ENCODE assay signal across 18 cellular contexts in genomic region chr12:123530683-123531082, GRCh38. TPM values are rescaled to one million over a fixed set of nuclear protein-coding genes. Genes with fewer than 3 reads are reported as not detected.
DNase-seq lines count a peak whose midpoint lies in the region; ATAC-seq, FAIRE-seq and TF ChIP-seq lines count a peak whose summit lies in the region.
"Had no signal": no experiment of that assay in that cellular context is flagged by ENCODE, and none has a peak within 500 bp of the region (broad histone marks: within the 10 kb centered on the region; RNA-seq: fewer than 3 reads in every experiment).

No MANE protein-coding gene starts in this region.

- 0 out of 2 replicates have a peak overlapping the region, but pooled peaks have one; percentile 29 for H3K14ac ChIP-seq in IMR-90 (replicated peaks; ENCODE audit: low read depth, low read length)

- peaks cover 13% of the 10 kb centered on the region for H3K36me3 ChIP-seq in IMR-90 (ENCODE audit: control insufficient read depth, insufficient read depth, low read length)
- H3K36me3 ChIP-seq in left ventricle myocardium inferior, result peaks cover 20% of the 10 kb centered on the region
- peaks cover 0 to 6% of the 10 kb centered on the region in 2 donors for H3K36me3 ChIP-seq in gastrocnemius medialis
- H3K36me3 ChIP-seq: BLaER1, vagina had no signal

- H2BK15ac ChIP-seq in IMR-90 (ENCODE audit: low read depth, low read length), result no peak overlapping the region

- H2BK120ac ChIP-seq in IMR-90 (ENCODE audit: low read depth, low read length), result no peak overlapping the region

- intact Hi-C loops in activated CD4-positive, alpha-beta memory T cell treated with anti-CD3 and anti-CD28 coated beads for 36 hours (cut with micrococcal nuclease), result loop anchor here (5.0 kb wide), 2 partner anchors 73 to 143 kb away; partner anchors contain the start of gene SNRNP35
- intact Hi-C loops in IMR-90 (cut with micrococcal nuclease), result no loop called here
- intact Hi-C loops in left ventricle myocardium inferior (cut with micrococcal nuclease), result no loop called here
- intact Hi-C loops in gastrocnemius medialis (cut with DNase I; ENCODE audit: low total_unique reads), result loop anchor here (5.0 kb wide), 3 partner anchors 53 to 73 kb away; partner anchors contain the start of genes DDX55 and SNRNP35

- no peak for TF ChIP-seq CTCF in IMR-90 (conservative IDR thresholded peaks at IDR 0.05; ENCODE audit: low read depth, low read length)
- no peak for TF ChIP-seq CTCF in left ventricle myocardium inferior (IDR thresholded peaks at IDR 0.05; ENCODE audit: borderline replicate concordance)
- no peak for TF ChIP-seq CTCF in gastrocnemius medialis (IDR thresholded peaks at IDR 0.05 in 4 of 5, conservative IDR thresholded peaks at IDR 0.05 in 1 of 5)
- no peak for TF ChIP-seq CTCF in RWPE1 (conservative IDR thresholded peaks at IDR 0.05; ENCODE audit: low read depth)

- H3K18ac ChIP-seq in IMR-90 (ENCODE audit: low read depth, low read length), result no peak overlapping the region

- FAIRE-seq in frontal cortex (lab: Jason Lieb, UNC), result no peak
- FAIRE-seq: A549, GM19239, H1 had no signal

- H3K9me1 ChIP-seq in IMR-90 (ENCODE audit: insufficient read depth, low read length), result peaks cover 8% of the 10 kb centered on the region

- peak; percentile 29 for DNase-seq in activated CD4-positive, alpha-beta memory T cell treated with anti-CD3 and anti-CD28 coated beads for 36 hours
- DNase-seq in activated CD4-positive, alpha-beta memory T cell treated with anti-CD3 and anti-CD28 coated beads, Interleukin-2, amount 10 ng/mL, durations not matched to agents 7 days and 5 days, result no peak
- DNase-seq in IMR-90 (no peak), left ventricle myocardium inferior (no peak), gastrocnemius medialis (no peak), RWPE1 (ENCODE audit: low spot score) (no peak), frontal cortex (ENCODE audit: low spot score in 2 of 2) (no peak)
- DNase-seq: activated CD8-positive, alpha-beta T cell treated with anti-CD3 and anti-CD28 coated beads for 36 hours; activated T-cell treated with anti-CD3 and anti-CD28 coated beads, Interleukin-2, amount 50 U/mL, for 24 hours; NCI-H526; occipital lobe had no signal

- no peaks in the 10 kb centered on the region for H3K27me3 Mint-ChIP-seq in activated CD4-positive, alpha-beta memory T cell treated with anti-CD3 and anti-CD28 coated beads for 36 hours
- peaks cover 6% of the 10 kb centered on the region for H3K27me3 Mint-ChIP-seq in activated CD4-positive, alpha-beta memory T cell treated with anti-CD3 and anti-CD28 coated beads, Interleukin-2, amount 10 ng/mL, durations not matched to agents 7 days and 5 days
- H3K27me3 Mint-ChIP-seq: activated CD8-positive, alpha-beta T cell treated with anti-CD3 and anti-CD28 coated beads for 36 hours had no signal

- peaks cover 33 to 72% of the 10 kb centered on the region in 2 experiments for H3K79me1 ChIP-seq in IMR-90 (ENCODE audit: low read depth in 1 of 2, low read length in 2 of 2)

- H4K8ac ChIP-seq in IMR-90 (ENCODE audit: low read depth in 2 of 2, low read length in 2 of 2), result no peak overlapping the region

- H3K4me3 Mint-ChIP-seq in activated CD4-positive, alpha-beta memory T cell treated with anti-CD3 and anti-CD28 coated beads for 36 hours, result no peak overlapping the region
- no peak overlapping the region for H3K4me3 Mint-ChIP-seq in activated CD4-positive, alpha-beta memory T cell treated with anti-CD3 and anti-CD28 coated beads, Interleukin-2, amount 10 ng/mL, durations not matched to agents 7 days and 5 days
- H3K4me3 Mint-ChIP-seq: activated CD8-positive, alpha-beta T cell treated with anti-CD3 and anti-CD28 coated beads for 36 hours; activated T-cell treated with anti-CD3 and anti-CD28 coated beads, Interleukin-2, amount 50 U/mL, for 24 hours had no signal

- no peak overlapping the region for H4K91ac ChIP-seq in IMR-90 (ENCODE audit: insufficient read depth, low read depth, low read length)

- TF ChIP-seq RAD21 in IMR-90 (IDR thresholded peaks at IDR 0.05; ENCODE audit: low read length), result no peak

- no peak overlapping the region for H3K9ac ChIP-seq in IMR-90 (ENCODE audit: low read depth, low read length)
- H3K9ac ChIP-seq: BLaER1 had no signal

- ATAC-seq in IMR-90 (ENCODE audit: low read depth) (no peak), gastrocnemius medialis (no peak), HG03571 (IDR thresholded peaks at IDR 0.05; ENCODE audit: unreplicated experiment) (no peak)
- ATAC-seq: A549; activated CD8-positive, alpha-beta T cell treated with anti-CD3 and anti-CD28 coated beads for 36 hours; esophagus mucosa had no signal

- H4K5ac ChIP-seq in IMR-90 (ENCODE audit: low read depth, low read length), result no peak overlapping the region

- peak overlapping the region; percentile 9 for H2AK9ac ChIP-seq in IMR-90 (replicated peaks; ENCODE audit: low read depth, low read length, poor library complexity)

- H3K9me3 Mint-ChIP-seq in activated CD4-positive, alpha-beta memory T cell treated with anti-CD3 and anti-CD28 coated beads for 36 hours, result no peaks in the 10 kb centered on the region
- H3K9me3 Mint-ChIP-seq in activated CD4-positive, alpha-beta memory T cell treated with anti-CD3 and anti-CD28 coated beads, Interleukin-2, amount 10 ng/mL, durations not matched to agents 7 days and 5 days, result no peaks in the 10 kb centered on the region
- H3K9me3 Mint-ChIP-seq: activated CD8-positive, alpha-beta T cell treated with anti-CD3 and anti-CD28 coated beads for 36 hours; activated T-cell treated with anti-CD3 and anti-CD28 coated beads, Interleukin-2, amount 50 U/mL, for 24 hours had no signal

- H2AK5ac ChIP-seq in IMR-90 (ENCODE audit: low read depth, low read length), result no peak overlapping the region

- no peak overlapping the region for H2AFZ ChIP-seq in IMR-90 (replicated peaks; ENCODE audit: low read length, poor library complexity)

- H3K4me1 ChIP-seq in IMR-90 (ENCODE audit: control insufficient read depth, insufficient read depth, low read length) (peaks cover 9% of the 10 kb centered on the region), left ventricle myocardium inferior (peaks cover 66% of the 10 kb centered on the region), gastrocnemius medialis (peaks cover 26 to 38% of the 10 kb centered on the region in 2 donors)

- peaks cover 1% of the 10 kb centered on the region for H3K36me3 Mint-ChIP-seq in activated CD4-positive, alpha-beta memory T cell treated with anti-CD3 and anti-CD28 coated beads for 36 hours
- H3K36me3 Mint-ChIP-seq in activated CD4-positive, alpha-beta memory T cell treated with anti-CD3 and anti-CD28 coated beads, Interleukin-2, amount 10 ng/mL, durations not matched to agents 7 days and 5 days (ENCODE audit: low read depth), result no peaks in the 10 kb centered on the region

- no peak overlapping the region for H2BK20ac ChIP-seq in IMR-90 (ENCODE audit: low read depth, low read length)

- POLR2A ChIA-PET in activated CD4-positive, alpha-beta memory T cell treated with anti-CD3 and anti-CD28 coated beads for 36 hours (lab: Charles Lee), result no interaction called here
- POLR2A ChIA-PET in activated CD4-positive, alpha-beta memory T cell treated with anti-CD3 and anti-CD28 coated beads, Interleukin-2, amount 10 ng/mL, durations not matched to agents 7 days and 5 days (lab: Charles Lee), result no interaction called here
- POLR2A ChIA-PET in IMR-90 (lab: Charles Lee; ENCODE audit: unreplicated experiment), result no interaction called here
- POLR2A ChIA-PET in RWPE1 (lab: Yijun Ruan, JAX; ENCODE audit: low non-redundant PET), result no interaction called here

- 83% methylated on average over 1 of the region's 3 CpGs; no CpG with 5 or more reads in 1 of the 2 experiments for WGBS in IMR-90 (ENCODE audit: extremely low coverage in 2 of 2, insufficient read length in 1 of 2), 2 experiments

- H3K9me3 ChIP-seq in IMR-90 (ENCODE audit: control insufficient read depth, insufficient read depth, low read length), result no peaks in the 10 kb centered on the region
- no peaks in the 10 kb centered on the region for H3K9me3 ChIP-seq in left ventricle myocardium inferior (replicated peaks)
- H3K9me3 ChIP-seq in gastrocnemius medialis, result no peaks in the 10 kb centered on the region
- H3K9me3 ChIP-seq: A549, BLaER1, vagina had no signal

- H3K27me3 ChIP-seq in IMR-90 (ENCODE audit: control insufficient read depth, insufficient read depth, low read length) (no peaks in the 10 kb centered on the region), left ventricle myocardium inferior (ENCODE audit: low read depth) (no peaks in the 10 kb centered on the region), gastrocnemius medialis (no peaks in the 10 kb centered on the region)
- H3K27me3 ChIP-seq: BLaER1, vagina had no signal

- H3K4me3 ChIP-seq in IMR-90 (ENCODE audit: insufficient read depth, low read depth, low read length) (no peak overlapping the region), left ventricle myocardium inferior (peak overlapping the region; percentile 89), gastrocnemius medialis (no peak overlapping the region)
- H3K4me3 ChIP-seq: A549, BLaER1, vagina had no signal

- no TSS peak for BruUV-seq in IMR-90 (replicated peaks; lab: Mats Ljungman, UMichigan)

- dilution Hi-C loops in IMR-90 (cut with HindIII; ENCODE audit: low sequenced_read_pairs, unreplicated experiment), result no loop called here

- H3K27ac Mint-ChIP-seq in activated CD4-positive, alpha-beta memory T cell treated with anti-CD3 and anti-CD28 coated beads for 36 hours, result no peak overlapping the region
- H3K27ac Mint-ChIP-seq in activated CD4-positive, alpha-beta memory T cell treated with anti-CD3 and anti-CD28 coated beads, Interleukin-2, amount 10 ng/mL, durations not matched to agents 7 days and 5 days, result no peak overlapping the region
- H3K27ac Mint-ChIP-seq: activated CD8-positive, alpha-beta T cell treated with anti-CD3 and anti-CD28 coated beads for 36 hours; activated T-cell treated with anti-CD3 and anti-CD28 coated beads, Interleukin-2, amount 50 U/mL, for 24 hours had no signal

- CTCF ChIA-PET in activated CD4-positive, alpha-beta memory T cell treated with anti-CD3 and anti-CD28 coated beads for 36 hours (lab: Charles Lee), result no interaction called here
- CTCF ChIA-PET in activated CD4-positive, alpha-beta memory T cell treated with anti-CD3 and anti-CD28 coated beads, Interleukin-2, amount 10 ng/mL, durations not matched to agents 7 days and 5 days (lab: Charles Lee), result no interaction called here
- CTCF ChIA-PET in IMR-90 (lab: Yijun Ruan, JAX) (no interaction called here), RWPE1 (lab: Yijun Ruan, JAX) (interaction anchor here (0.7 kb wide), 1 partner anchor 80 kb away, joined by 3 read pairs; no protein-coding TSS in a partner anchor)

- H3K4me2 ChIP-seq in IMR-90 (ENCODE audit: low read depth, low read length), result no peak overlapping the region; the same call in 1 of the 2 replicates

- in situ Hi-C loops in IMR-90 (cut with MboI; ENCODE audit: low sequenced_read_pairs), result loop anchor here (5.0 kb wide), 1 partner anchor 52 kb away; the partner anchor contains the start of gene TMED2
- in situ Hi-C loops in gastrocnemius medialis (cut with MboI; ENCODE audit: low sequenced_read_pairs in 4 of 4), result no loop called here

- peaks cover 23% of the 10 kb centered on the region; the same call in 1 of the 2 replicates for H4K20me1 ChIP-seq in IMR-90 (ENCODE audit: insufficient read depth, low read length)

- H3K4me1 Mint-ChIP-seq in activated CD4-positive, alpha-beta memory T cell treated with anti-CD3 and anti-CD28 coated beads for 36 hours (ENCODE audit: low read depth), result peaks cover 17% of the 10 kb centered on the region
- peaks cover 23% of the 10 kb centered on the region for H3K4me1 Mint-ChIP-seq in activated CD4-positive, alpha-beta memory T cell treated with anti-CD3 and anti-CD28 coated beads, Interleukin-2, amount 10 ng/mL, durations not matched to agents 7 days and 5 days

- TF ChIP-seq POLR2A in IMR-90 (IDR thresholded peaks at IDR 0.05; ENCODE audit: low read depth, low read length), result no peak
- TF ChIP-seq POLR2A in gastrocnemius medialis (IDR thresholded peaks at IDR 0.05), result no peak

- H2BK5ac ChIP-seq in IMR-90 (ENCODE audit: low read depth, low read length, poor library complexity, severe bottlenecking), result no peak overlapping the region

- H3K56ac ChIP-seq in IMR-90 (ENCODE audit: extremely low read depth, insufficient read depth, low read length), result no peak overlapping the region

- no peak overlapping the region for H3K27ac ChIP-seq in IMR-90 (ENCODE audit: insufficient read depth, low read length)
- peak overlapping the region; percentile 98 for H3K27ac ChIP-seq in left ventricle myocardium inferior (replicated peaks)
- H3K27ac ChIP-seq in gastrocnemius medialis, result peak overlapping the region; percentile 83 to 89 (median 86)
- H3K27ac ChIP-seq in RWPE1, result no peak overlapping the region; the same call in 1 of the 2 replicates
- H3K27ac ChIP-seq: A549, vagina had no signal

- peak overlapping the region; percentile 42 for H3K23ac ChIP-seq in IMR-90 (ENCODE audit: low read depth, low read length)

- no peak overlapping the region for H3K4ac ChIP-seq in IMR-90 (ENCODE audit: low read depth, low read length)

RNA-seq across cellular contexts. Expression of gene RILPL1, which starts 2.8 kb away (rescaled TPM):
- 1 to 10 TPM; 4.0 to 4.8 TPM for total RNA-seq in activated CD4-positive, alpha-beta memory T cell treated with anti-CD3 and anti-CD28 coated beads for 36 hours
- total RNA-seq in activated CD4-positive, alpha-beta memory T cell treated with anti-CD3 and anti-CD28 coated beads, Interleukin-2, amount 10 ng/mL, durations not matched to agents 7 days and 5 days, result 1 to 10 TPM; 1.8 to 2.0 TPM
- total RNA-seq in IMR-90 (2012; rRNA removed) (11.1 and 14.2 TPM in 2 replicates), left ventricle myocardium inferior (89.7 TPM), gastrocnemius medialis (10 to 100 TPM; 33.4 to 65.3 (median 40.6) TPM), frontal cortex (3.7 TPM)
- polyA plus RNA-seq in IMR-90 (2012; rRNA removed), result 19.8 and 24.5 TPM in 2 replicates
- polyA plus RNA-seq in IMR-90 (2012; cell fraction: cytosol; rRNA removed), result 15.2 and 17.4 TPM in 2 replicates
- polyA plus RNA-seq in IMR-90 (2012; cell fraction: nucleus; rRNA removed; ENCODE audit: low replicate concordance), result 28.5 and 34.7 TPM in 2 replicates

RNA-seq across cellular contexts. Expression of gene TMED2, which starts 53.7 kb away (rescaled TPM):
- 100 to 1,000 TPM; 150 to 161 TPM for total RNA-seq in activated CD4-positive, alpha-beta memory T cell treated with anti-CD3 and anti-CD28 coated beads for 36 hours
- total RNA-seq in activated CD4-positive, alpha-beta memory T cell treated with anti-CD3 and anti-CD28 coated beads, Interleukin-2, amount 10 ng/mL, durations not matched to agents 7 days and 5 days, result 100 to 1,000 TPM; 166 to 167 TPM
- total RNA-seq in IMR-90 (2012; rRNA removed) (318 and 504 TPM in 2 replicates), left ventricle myocardium inferior (152 TPM), gastrocnemius medialis (100 to 1,000 TPM; 115 to 177 (median 146) TPM), frontal cortex (296 TPM)
- 132 and 154 TPM in 2 replicates for polyA plus RNA-seq in IMR-90 (2012; rRNA removed)
- polyA plus RNA-seq in IMR-90 (2012; cell fraction: cytosol; rRNA removed), result 315 and 395 TPM in 2 replicates
- polyA plus RNA-seq in IMR-90 (2012; cell fraction: nucleus; rRNA removed; ENCODE audit: low replicate concordance), result 61.2 and 61.4 TPM in 2 replicates

Comparison
In these comparisons a context has a peak if more than half of its experiments do, and no peak if none do; other contexts are left out.
1. H3K27ac ChIP-seq: peak in left ventricle myocardium inferior (single experiment) and gastrocnemius medialis (4 of 4); none in IMR-90 (single experiment) and RWPE1 (single experiment).
2. intact Hi-C loops: an anchor here in activated CD4-positive, alpha-beta memory T cell treated with anti-CD3 and anti-CD28 coated beads for 36 hours (5.0 kb wide) and gastrocnemius medialis (5.0 kb wide); none called in IMR-90 and left ventricle myocardium inferior.